Comparison of ENCODE assay signal across 8 cellular contexts in genomic region chr13:111177081-111177711, GRCh38.
DNase-seq lines count a peak whose midpoint lies in the region; ATAC-seq lines count a peak whose summit lies in the region.

No MANE protein-coding gene starts in this region.

- H3K4me3 ChIP-seq in Jurkat, Clone E6-1 (ENCODE audit: low read length) = peak overlapping the region; percentile 44

- peak overlapping the region; percentile 85 for H3K27ac Mint-ChIP-seq in activated naive CD4-positive, alpha-beta T cell treated with anti-CD3 and anti-CD28 coated beads, Interleukin-2, amount 50 U/mL, for 72 hours

- H3K9me3 Mint-ChIP-seq in activated naive CD4-positive, alpha-beta T cell treated with anti-CD3 and anti-CD28 coated beads, Interleukin-2, amount 50 U/mL, for 72 hours = peaks cover 4 to 16% of the 10 kb centered on the region in 2 donors

- ATAC-seq in activated naive CD4-positive, alpha-beta T cell treated with anti-CD3 and anti-CD28 coated beads, Interleukin-2, amount 50 U/mL, for 72 hours = peak; percentile 76
- ATAC-seq in left ventricle myocardium superior = peak; percentile 88
- no peak for ATAC-seq in HG03045 (IDR thresholded peaks at IDR 0.05; ENCODE audit: unreplicated experiment)

- peak; percentile 51 for DNase-seq in DMS 273 (lab: John Stamatoyannopoulos, UW; ENCODE audit: unreplicated experiment)
- no peak for DNase-seq in DMS 273 treated with DMSO at 0.1 percent for 48 hours (lab: John Stamatoyannopoulos, UW)
- DNase-seq in Jurkat, Clone E6-1 (ENCODE audit: low read depth, low spot score) = peak; percentile 95
- DNase-seq in activated naive CD4-positive, alpha-beta T cell treated with anti-CD3 and anti-CD28 coated beads, Interleukin-2, amount 50 U/mL, for 72 hours (ENCODE audit: low spot score in 2 of 2) = no peak
- DNase-seq in left ventricle myocardium superior = peak; percentile 78
- peak; percentile 60 for DNase-seq in smooth muscle cell of the brain vasculature (ENCODE audit: low read depth, low spot score)
- no peak for DNase-seq in HK-2 (ENCODE audit: unreplicated experiment)

- H3K36me3 Mint-ChIP-seq in activated naive CD4-positive, alpha-beta T cell treated with anti-CD3 and anti-CD28 coated beads, Interleukin-2, amount 50 U/mL, for 72 hours = peaks cover 5 to 78% of the 10 kb centered on the region in 2 donors

- intact Hi-C loops in left ventricle myocardium superior (cut with micrococcal nuclease) = no loop called here

Comparison
In these comparisons a context has a peak if more than half of its experiments do, and no peak if none do; other contexts are left out.
1. DNase-seq: peak in DMS 273 (single experiment), Jurkat, Clone E6-1 (single experiment), left ventricle myocardium superior (single experiment) and smooth muscle cell of the brain vasculature (single experiment); none in DMS 273 treated with DMSO at 0.1 percent for 48 hours (single experiment), activated naive CD4-positive, alpha-beta T cell treated with anti-CD3 and anti-CD28 coated beads, Interleukin-2, amount 50 U/mL, for 72 hours (0 of 2) and HK-2 (single experiment).